Comparison of ENCODE assay signal across 1 cellular context in genomic region chr17:10337976-10338375, GRCh38.
TF ChIP-seq lines count a peak whose summit lies in the region.

No MANE protein-coding gene starts in this region.

TF ChIP-seq in GM23338, 12 proteins besides CTCF, POLR2A, EP300 and RAD21 (continued from another document):
- TF ChIP-seq, protein P1, sequence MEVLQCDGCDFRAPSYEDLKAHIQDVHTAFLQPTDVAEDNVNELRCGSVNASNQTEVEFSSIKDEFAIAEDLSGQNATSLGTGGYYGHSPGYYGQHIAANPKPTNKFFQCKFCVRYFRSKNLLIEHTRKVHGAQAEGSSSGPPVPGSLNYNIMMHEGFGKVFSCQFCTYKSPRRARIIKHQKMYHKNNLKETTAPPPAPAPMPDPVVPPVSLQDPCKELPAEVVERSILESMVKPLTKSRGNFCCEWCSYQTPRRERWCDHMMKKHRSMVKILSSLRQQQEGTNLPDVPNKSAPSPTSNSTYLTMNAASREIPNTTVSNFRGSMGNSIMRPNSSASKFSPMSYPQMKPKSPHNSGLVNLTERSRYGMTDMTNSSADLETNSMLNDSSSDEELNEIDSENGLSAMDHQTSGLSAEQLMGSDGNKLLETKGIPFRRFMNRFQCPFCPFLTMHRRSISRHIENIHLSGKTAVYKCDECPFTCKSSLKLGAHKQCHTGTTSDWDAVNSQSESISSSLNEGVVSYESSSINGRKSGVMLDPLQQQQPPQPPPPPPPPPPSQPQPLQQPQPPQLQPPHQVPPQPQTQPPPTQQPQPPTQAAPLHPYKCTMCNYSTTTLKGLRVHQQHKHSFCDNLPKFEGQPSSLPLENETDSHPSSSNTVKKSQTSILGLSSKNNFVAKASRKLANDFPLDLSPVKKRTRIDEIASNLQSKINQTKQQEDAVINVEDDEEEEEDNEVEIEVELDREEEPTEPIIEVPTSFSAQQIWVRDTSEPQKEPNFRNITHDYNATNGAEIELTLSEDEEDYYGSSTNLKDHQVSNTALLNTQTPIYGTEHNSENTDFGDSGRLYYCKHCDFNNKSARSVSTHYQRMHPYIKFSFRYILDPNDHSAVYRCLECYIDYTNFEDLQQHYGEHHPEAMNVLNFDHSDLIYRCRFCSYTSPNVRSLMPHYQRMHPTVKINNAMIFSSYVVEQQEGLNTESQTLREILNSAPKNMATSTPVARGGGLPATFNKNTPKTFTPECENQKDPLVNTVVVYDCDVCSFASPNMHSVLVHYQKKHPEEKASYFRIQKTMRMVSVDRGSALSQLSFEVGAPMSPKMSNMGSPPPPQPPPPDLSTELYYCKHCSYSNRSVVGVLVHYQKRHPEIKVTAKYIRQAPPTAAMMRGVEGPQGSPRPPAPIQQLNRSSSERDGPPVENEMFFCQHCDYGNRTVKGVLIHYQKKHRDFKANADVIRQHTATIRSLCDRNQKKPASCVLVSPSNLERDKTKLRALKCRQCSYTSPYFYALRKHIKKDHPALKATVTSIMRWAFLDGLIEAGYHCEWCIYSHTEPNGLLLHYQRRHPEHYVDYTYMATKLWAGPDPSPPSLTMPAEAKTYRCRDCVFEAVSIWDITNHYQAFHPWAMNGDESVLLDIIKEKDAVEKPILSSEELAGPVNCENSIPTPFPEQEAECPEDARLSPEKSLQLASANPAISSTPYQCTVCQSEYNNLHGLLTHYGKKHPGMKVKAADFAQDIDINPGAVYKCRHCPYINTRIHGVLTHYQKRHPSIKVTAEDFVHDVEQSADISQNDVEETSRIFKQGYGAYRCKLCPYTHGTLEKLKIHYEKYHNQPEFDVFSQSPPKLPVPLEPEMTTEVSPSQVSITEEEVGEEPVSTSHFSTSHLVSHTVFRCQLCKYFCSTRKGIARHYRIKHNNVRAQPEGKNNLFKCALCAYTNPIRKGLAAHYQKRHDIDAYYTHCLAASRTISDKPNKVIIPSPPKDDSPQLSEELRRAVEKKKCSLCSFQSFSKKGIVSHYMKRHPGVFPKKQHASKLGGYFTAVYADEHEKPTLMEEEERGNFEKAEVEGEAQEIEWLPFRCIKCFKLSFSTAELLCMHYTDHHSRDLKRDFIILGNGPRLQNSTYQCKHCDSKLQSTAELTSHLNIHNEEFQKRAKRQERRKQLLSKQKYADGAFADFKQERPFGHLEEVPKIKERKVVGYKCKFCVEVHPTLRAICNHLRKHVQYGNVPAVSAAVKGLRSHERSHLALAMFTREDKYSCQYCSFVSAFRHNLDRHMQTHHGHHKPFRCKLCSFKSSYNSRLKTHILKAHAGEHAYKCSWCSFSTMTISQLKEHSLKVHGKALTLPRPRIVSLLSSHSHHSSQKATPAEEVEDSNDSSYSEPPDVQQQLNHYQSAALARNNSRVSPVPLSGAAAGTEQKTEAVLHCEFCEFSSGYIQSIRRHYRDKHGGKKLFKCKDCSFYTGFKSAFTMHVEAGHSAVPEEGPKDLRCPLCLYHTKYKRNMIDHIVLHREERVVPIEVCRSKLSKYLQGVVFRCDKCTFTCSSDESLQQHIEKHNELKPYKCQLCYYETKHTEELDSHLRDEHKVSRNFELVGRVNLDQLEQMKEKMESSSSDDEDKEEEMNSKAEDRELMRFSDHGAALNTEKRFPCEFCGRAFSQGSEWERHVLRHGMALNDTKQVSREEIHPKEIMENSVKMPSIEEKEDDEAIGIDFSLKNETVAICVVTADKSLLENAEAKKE (CRISPR knock-in tag; IDR thresholded peaks at IDR 0.05), result no peak
- TF ChIP-seq EZH2phosphoT487 (IDR thresholded peaks at IDR 0.05; ENCODE audit: unreplicated experiment), result no peak
- TF ChIP-seq CREB1 (CRISPR knock-in tag; IDR thresholded peaks at IDR 0.05; ENCODE audit: low read depth), result no peak
- TF ChIP-seq ZNF114 (CRISPR knock-in tag; IDR thresholded peaks at IDR 0.05), result no peak
- TF ChIP-seq EZH2 (IDR thresholded peaks at IDR 0.05; ENCODE audit: low read depth, unreplicated experiment), result no peak
- no peak for TF ChIP-seq NANOG (IDR thresholded peaks at IDR 0.05; ENCODE audit: borderline replicate concordance)
- TF ChIP-seq STAT1 (IDR thresholded peaks at IDR 0.05; ENCODE audit: unreplicated experiment), result no peak
- no peak for TF ChIP-seq POLR2AphosphoS5 (IDR thresholded peaks at IDR 0.05; ENCODE audit: low read depth)
TF ChIP-seq in GM23338: peak in this region for 0.
